In the genomic region with DNA sequence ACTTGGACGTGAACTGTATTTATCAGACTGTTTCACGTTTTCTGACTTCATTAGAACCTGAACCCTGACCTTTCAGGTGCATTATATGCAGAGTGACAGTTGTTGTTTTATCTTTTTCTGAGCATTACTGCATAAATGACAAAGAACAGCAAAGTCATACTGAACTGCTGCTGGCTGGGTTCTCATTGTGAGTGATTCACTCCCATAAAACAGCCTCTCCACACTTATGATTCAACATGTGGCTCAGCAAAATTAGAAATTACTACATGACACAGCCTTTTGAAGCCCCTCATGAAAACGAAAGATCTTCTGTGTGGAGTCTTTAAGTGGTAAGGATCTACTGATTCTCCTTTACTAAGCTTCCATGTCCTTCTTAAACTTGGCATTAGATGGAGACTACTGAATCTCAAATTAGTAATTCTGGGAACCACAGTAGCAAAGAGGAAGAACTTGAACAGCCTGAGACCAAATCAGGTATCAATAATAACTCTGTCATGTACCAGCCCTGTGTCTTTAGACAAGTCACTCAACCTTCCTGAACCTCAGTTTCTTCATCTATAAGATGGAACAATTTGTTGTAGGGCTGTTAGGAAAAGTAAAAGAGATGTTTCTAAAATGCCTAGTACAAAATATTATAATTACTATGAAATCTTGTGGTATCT, we compare ENCODE assay signal across 11 cellular contexts.
DNase-seq lines count a peak whose midpoint lies in the region; ATAC-seq and TF ChIP-seq lines count a peak whose summit lies in the region.
"Had no signal": no experiment of that assay in that cellular context is flagged by ENCODE, and none has a peak within 500 bp of the region (broad histone marks: within the 10 kb centered on the region; RNA-seq: fewer than 3 reads in every experiment).

No MANE protein-coding gene starts in this region.

- no peak for TF ChIP-seq CTCF in AG10803 (conservative IDR thresholded peaks at IDR 0.05; ENCODE audit: low read length)

- peak overlapping the region; percentile 46 for H3K9ac ChIP-seq in adipocyte (ENCODE audit: low read length)

- no peaks in the 10 kb centered on the region for H3K9me3 ChIP-seq in adipocyte (ENCODE audit: control insufficient read depth, low read length)

- no peaks in the 10 kb centered on the region for H3K36me3 ChIP-seq in adipocyte (ENCODE audit: control insufficient read depth, insufficient read depth, low read length, severe bottlenecking)

- no peak for ATAC-seq in HG03175 (IDR thresholded peaks at IDR 0.05; ENCODE audit: unreplicated experiment)

- H3K4me3 ChIP-seq in AG10803 (ENCODE audit: low read length) (no peak overlapping the region), adipocyte (ENCODE audit: low read length) (peak overlapping the region; percentile 31)

- peaks cover 39% of the 10 kb centered on the region for H3K4me1 ChIP-seq in adipocyte (ENCODE audit: control insufficient read depth, insufficient read depth, low read length)

- no peaks in the 10 kb centered on the region for H3K27me3 ChIP-seq in adipocyte (replicated peaks; ENCODE audit: control insufficient read depth, insufficient read depth, low read length)

- DNase-seq in AG10803 (ENCODE audit: low read depth) (peak; percentile 72), HT1080 (ENCODE audit: low read depth) (peak; percentile 85), adipocyte (ENCODE audit: low read depth) (peak; percentile 46), kidney tubule cell (ENCODE audit: low spot score) (peak; percentile 71), NCI-H1048 (lab: John Stamatoyannopoulos, UW) (no peak), occipital lobe (lab: John Stamatoyannopoulos, UW) (no peak)
- DNase-seq in effector CD8-positive, alpha-beta T cell (lab: John Stamatoyannopoulos, UW): no peak
- DNase-seq: activated naive CD4-positive, alpha-beta T cell; glutamatergic neuron; MM.1S had no signal

Comparison
In these comparisons a context has a peak if more than half of its experiments do, and no peak if none do; other contexts are left out.
1. DNase-seq: peak in AG10803 (single experiment), HT1080 (single experiment), adipocyte (single experiment) and kidney tubule cell (single experiment); none in effector CD8-positive, alpha-beta T cell (single experiment), NCI-H1048 (single experiment) and occipital lobe (single experiment).